ENCODE assay signal across 22 cellular contexts in genomic region chr4:150256841-150257273, GRCh38.
DNase-seq lines count a peak whose midpoint lies in the region; ATAC-seq and TF ChIP-seq lines count a peak whose summit lies in the region.
"Had no signal": no experiment of that assay in that cellular context is flagged by ENCODE, and none has a peak within 500 bp of the region (broad histone marks: within the 10 kb centered on the region; RNA-seq: fewer than 3 reads in every experiment).

No MANE protein-coding gene starts in this region.

- H3K9me3 Mint-ChIP-seq in MCF 10A (ENCODE audit: unreplicated experiment): no peaks in the 10 kb centered on the region
- H3K9me3 Mint-ChIP-seq: effector memory CD8-positive, alpha-beta T cell; naive thymus-derived CD8-positive, alpha-beta T cell; T-helper 1 cell treated with Interleukin-12 subunit alpha and Interleukin-12 subunit beta and Interleukin-4 antibody, amounts not matched to agents 30 μg/mL and 1 μg/mL, for 36 hours had no signal

- peaks cover 19% of the 10 kb centered on the region for H3K4me1 Mint-ChIP-seq in MCF 10A (ENCODE audit: insufficient read depth, unreplicated experiment)
- H3K4me1 Mint-ChIP-seq: naive thymus-derived CD8-positive, alpha-beta T cell had no signal

- H3K36me3 ChIP-seq in breast epithelium: no peaks in the 10 kb centered on the region
- H3K36me3 ChIP-seq in right lobe of liver: no peaks in the 10 kb centered on the region
- H3K36me3 ChIP-seq: adrenal gland, prostate gland had no signal

- POLR2A ChIA-PET in MCF 10A (lab: Yijun Ruan, JAX): interaction anchor here (1.0 to 1.6 kb wide), 2 partner anchors 27 to 45 kb away, joined by 3 to 4 read pairs; no protein-coding TSS in a partner anchor

- peaks cover 0 to 7% of the 10 kb centered on the region in 2 donors for H3K4me1 ChIP-seq in breast epithelium
- H3K4me1 ChIP-seq in right lobe of liver: no peaks in the 10 kb centered on the region
- H3K4me1 ChIP-seq: adrenal gland, prostate gland, spleen had no signal

- WGBS in right lobe of liver (ENCODE audit: insufficient coverage, low coverage, low lambda C conversion rate, missing lambda C conversion rate): 54% methylated on average over 8 of the region's 16 CpGs

- H3K27me3 ChIP-seq in breast epithelium: no peaks in the 10 kb centered on the region
- H3K27me3 ChIP-seq in right lobe of liver: no peaks in the 10 kb centered on the region
- H3K27me3 ChIP-seq: adrenal gland, spleen, tibial artery had no signal

- TF ChIP-seq CTCF in MCF 10A (IDR thresholded peaks at IDR 0.05; ENCODE audit: unreplicated experiment): no peak
- no peak for TF ChIP-seq CTCF in breast epithelium (IDR thresholded peaks at IDR 0.05)
- peak in 1 of 4 donors; percentile 22 for TF ChIP-seq CTCF in right lobe of liver (IDR thresholded peaks at IDR 0.05)

- H3K4me3 ChIP-seq in breast epithelium (no peak overlapping the region), right lobe of liver (no peak overlapping the region)
- H3K4me3 ChIP-seq: adrenal gland, GM23248, prostate gland, spleen, tibial artery had no signal

- H3K36me3 Mint-ChIP-seq in MCF 10A (ENCODE audit: insufficient read depth, unreplicated experiment): peaks cover 7% of the 10 kb centered on the region

- H3K27ac ChIP-seq in breast epithelium (peak overlapping the region in 1 of 2 donors; percentile 7), epithelial cell of prostate (peak overlapping the region; percentile 11), right lobe of liver (no peak overlapping the region)
- H3K27ac ChIP-seq: adrenal gland, GM23248, prostate gland, spleen, tibial artery had no signal

- DNase-seq in MCF 10A (ENCODE audit: unreplicated experiment) (peak; percentile 36), breast epithelium (ENCODE audit: low spot score in 2 of 2) (no peak), epithelial cell of prostate (ENCODE audit: low read depth, low spot score) (peak; percentile 67), right lobe of liver (no peak), posterior cingulate gyrus (no peak)
- DNase-seq in stimulated activated CD4-positive, alpha-beta T cell treated with anti-CD3 and anti-CD28 coated beads, Interleukin-1b, Interleukin-23, amount 100 ng/mL, for 48 hours: no peak
- DNase-seq in stimulated activated CD4-positive, alpha-beta T cell treated with anti-CD3 and anti-CD28 coated beads, Interleukin-4, amount 100 ng/mL, for 1 hour: no peak
- DNase-seq: 8988T; adrenal gland; central memory CD4-positive, alpha-beta T cell; DMS 273 treated with DMSO at 0.1 percent for 48 hours; effector memory CD8-positive, alpha-beta T cell; naive thymus-derived CD8-positive, alpha-beta T cell; NCI-H1694; NCI-H510A; SHP77; spleen; tibial artery had no signal

- intact Hi-C loops in MCF 10A (cut with micrococcal nuclease): no loop called here
- intact Hi-C loops in breast epithelium (cut with DNase I; ENCODE audit: low total_unique reads): no loop called here
- intact Hi-C loops in right lobe of liver (cut with DNase I): no loop called here
- intact Hi-C loops in posterior cingulate gyrus (cut with DNase I): no loop called here

- H3K27me3 Mint-ChIP-seq in MCF 10A (ENCODE audit: insufficient read depth, unreplicated experiment): no peaks in the 10 kb centered on the region
- H3K27me3 Mint-ChIP-seq: effector memory CD8-positive, alpha-beta T cell; naive thymus-derived CD8-positive, alpha-beta T cell had no signal

- H3K4me3 Mint-ChIP-seq in MCF 10A (ENCODE audit: unreplicated experiment): no peak overlapping the region
- H3K4me3 Mint-ChIP-seq: effector memory CD8-positive, alpha-beta T cell; T-helper 1 cell treated with Interleukin-12 subunit alpha and Interleukin-12 subunit beta and Interleukin-4 antibody, amounts not matched to agents 30 μg/mL and 1 μg/mL, for 36 hours had no signal

- H3K9me3 ChIP-seq in breast epithelium: no peaks in the 10 kb centered on the region
- H3K9me3 ChIP-seq in right lobe of liver: no peaks in the 10 kb centered on the region
- H3K9me3 ChIP-seq: adrenal gland, prostate gland, spleen, tibial artery had no signal

- H3K27ac Mint-ChIP-seq in MCF 10A (ENCODE audit: low read depth, unreplicated experiment): no peak overlapping the region
- H3K27ac Mint-ChIP-seq: T-helper 1 cell treated with Interleukin-12 subunit alpha and Interleukin-12 subunit beta and Interleukin-4 antibody, amounts not matched to agents 30 μg/mL and 1 μg/mL, for 36 hours had no signal

- ATAC-seq in right lobe of liver: peak; percentile 48 to 73 (median 58)
- no peak for ATAC-seq in GM21515 (IDR thresholded peaks at IDR 0.05; ENCODE audit: unreplicated experiment)
- ATAC-seq: effector memory CD8-positive, alpha-beta T cell; naive thymus-derived CD8-positive, alpha-beta T cell had no signal

- CTCF ChIA-PET in MCF 10A (lab: Yijun Ruan, JAX): interaction anchor here (0.6 to 4.8 kb wide), 6 partner anchors 10 to 613 kb away, joined by 3 to 28 read pairs (median 3); no protein-coding TSS in a partner anchor

- BruUV-seq in MCF 10A (replicated peaks; lab: Mats Ljungman, UMichigan): no TSS peak

- TF ChIP-seq POLR2A in breast epithelium (IDR thresholded peaks at IDR 0.05) (no peak), right lobe of liver (IDR thresholded peaks at IDR 0.05) (no peak)

Comparison
In these comparisons a context has a peak if more than half of its experiments do, and no peak if none do; other contexts are left out.
1. DNase-seq: peak in MCF 10A (single experiment) and epithelial cell of prostate (single experiment); none in breast epithelium (0 of 2), right lobe of liver (0 of 3), stimulated activated CD4-positive, alpha-beta T cell treated with anti-CD3 and anti-CD28 coated beads, Interleukin-1b, Interleukin-23, amount 100 ng/mL, for 48 hours (single experiment), posterior cingulate gyrus (0 of 10) and stimulated activated CD4-positive, alpha-beta T cell treated with anti-CD3 and anti-CD28 coated beads, Interleukin-4, amount 100 ng/mL, for 1 hour (single experiment).